Comparison of ENCODE assay signal across 8 cellular contexts in the genomic region with DNA sequence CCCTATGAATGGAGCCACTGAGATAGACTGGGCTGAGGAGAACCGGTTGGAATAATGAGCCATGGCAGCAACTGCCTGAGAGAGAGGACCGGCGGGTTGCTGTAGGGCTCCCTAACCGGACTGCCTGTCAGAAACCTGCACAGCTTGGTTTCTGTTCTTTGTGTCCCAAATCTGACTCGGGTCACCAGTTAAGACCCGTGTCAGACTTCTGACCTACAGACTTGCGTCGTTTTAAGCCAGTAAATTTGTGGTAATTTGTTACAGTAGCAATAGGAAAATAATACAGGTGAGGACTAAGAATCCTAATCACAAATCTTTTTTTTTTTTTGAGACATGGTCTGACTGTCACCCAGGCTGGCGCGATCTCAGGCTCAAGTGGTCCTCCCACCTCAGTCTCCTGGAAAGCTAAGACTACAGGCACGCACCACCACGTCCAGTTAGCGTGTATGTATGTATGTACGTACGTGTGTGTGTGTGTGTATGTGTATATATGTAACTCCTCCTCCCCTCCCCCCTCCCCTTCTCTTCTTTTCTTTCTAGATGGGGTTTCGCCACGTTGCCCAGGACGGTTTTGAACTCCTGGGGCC. TPM values are rescaled to one million over a fixed set of nuclear protein-coding genes. Genes with fewer than 3 reads are reported as not detected.
DNase-seq lines count a peak whose midpoint lies in the region; ATAC-seq, FAIRE-seq and TF ChIP-seq lines count a peak whose summit lies in the region.

No MANE protein-coding gene starts in this region.

- peaks cover 9 to 24% of the 10 kb centered on the region in 2 donors for H3K4me1 ChIP-seq in muscle layer of duodenum (ENCODE audit: control insufficient read depth in 1 of 2, insufficient read depth in 2 of 2, low read length in 2 of 2)

- H3K9me3 ChIP-seq in muscle layer of duodenum (ENCODE audit: control insufficient read depth in 1 of 2, low read length in 2 of 2) = no peaks in the 10 kb centered on the region

- no peak for FAIRE-seq in bronchial epithelial cell (lab: Jason Lieb, UNC)

- H3K36me3 ChIP-seq in bronchial epithelial cell (ENCODE audit: control insufficient read depth, insufficient read depth, low read length) (peaks cover 30% of the 10 kb centered on the region), muscle layer of duodenum (ENCODE audit: control insufficient read depth in 1 of 2, insufficient read depth in 2 of 2, low read length in 2 of 2) (peaks cover 38 to 52% of the 10 kb centered on the region in 2 donors)

- H3K27ac ChIP-seq in C4-2B (peak overlapping the region; percentile 91), muscle layer of duodenum (ENCODE audit: low read length) (peak overlapping the region; percentile 86)

- peak; percentile 22 for DNase-seq in HT-29 (ENCODE audit: low spot score)
- DNase-seq in bronchial epithelial cell (ENCODE audit: low read depth) = no peak
- DNase-seq in HPDE6-E6E7 (ENCODE audit: extremely low spot score) = no peak

- H3K4me3 ChIP-seq in bronchial epithelial cell (ENCODE audit: low read depth, low read length) (peak overlapping the region; percentile 78), muscle layer of duodenum (ENCODE audit: low read depth in 1 of 2, low read length in 2 of 2) (peak overlapping the region; percentile 89 to 99)

- TF ChIP-seq CTCF in C4-2B (conservative IDR thresholded peaks at IDR 0.05) = no peak
- TF ChIP-seq CTCF in bronchial epithelial cell (IDR thresholded peaks at IDR 0.05; ENCODE audit: insufficient read depth, low read length, severe bottlenecking) = no peak

- no peak for TF ChIP-seq POLR2A in GM18505 (IDR thresholded peaks at IDR 0.05; ENCODE audit: borderline replicate concordance, extremely low read depth, insufficient read depth, insufficient read length)

- H3K27me3 ChIP-seq in bronchial epithelial cell (ENCODE audit: control insufficient read depth, insufficient read depth, low read length) (no peaks in the 10 kb centered on the region), muscle layer of duodenum (ENCODE audit: low read depth, low read length) (no peaks in the 10 kb centered on the region)

- ATAC-seq in GM18867 (IDR thresholded peaks at IDR 0.05; ENCODE audit: unreplicated experiment) (no peak), GM18505 (IDR thresholded peaks at IDR 0.05; ENCODE audit: unreplicated experiment) (no peak), HG02884 (IDR thresholded peaks at IDR 0.05; ENCODE audit: unreplicated experiment) (no peak)

RNA-seq across cellular contexts. Expression of a gene that starts 0.7 kb away (rescaled TPM):
- total RNA-seq in HT-29 (2014; rRNA removed; shearing (Covaris generic)) = 147 and 164 TPM in 2 replicates
- total RNA-seq in bronchial epithelial cell = 56.2 and 65.0 TPM in 2 replicates

RNA-seq across cellular contexts. Expression of a gene that starts 7.7 kb away (rescaled TPM):
- 119 and 134 TPM in 2 replicates for total RNA-seq in HT-29 (2014; rRNA removed; shearing (Covaris generic))
- total RNA-seq in bronchial epithelial cell = 119 and 203 TPM in 2 replicates

RNA-seq across cellular contexts. Expression of a gene that starts 32.0 kb away (rescaled TPM):
- 72.0 and 81.6 TPM in 2 replicates for total RNA-seq in HT-29 (2014; rRNA removed; shearing (Covaris generic))
- 45.0 and 78.7 TPM in 2 replicates for total RNA-seq in bronchial epithelial cell

RNA-seq across cellular contexts. Expression of a gene that starts 33.2 kb away (rescaled TPM):
- total RNA-seq in HT-29 (2014; rRNA removed; shearing (Covaris generic)) = 0.13 and 0.31 TPM in 2 replicates
- total RNA-seq in bronchial epithelial cell = under 0.01 TPM in 2 replicates
